Comparison of ENCODE assay signal across 11 cellular contexts in the genomic region with DNA sequence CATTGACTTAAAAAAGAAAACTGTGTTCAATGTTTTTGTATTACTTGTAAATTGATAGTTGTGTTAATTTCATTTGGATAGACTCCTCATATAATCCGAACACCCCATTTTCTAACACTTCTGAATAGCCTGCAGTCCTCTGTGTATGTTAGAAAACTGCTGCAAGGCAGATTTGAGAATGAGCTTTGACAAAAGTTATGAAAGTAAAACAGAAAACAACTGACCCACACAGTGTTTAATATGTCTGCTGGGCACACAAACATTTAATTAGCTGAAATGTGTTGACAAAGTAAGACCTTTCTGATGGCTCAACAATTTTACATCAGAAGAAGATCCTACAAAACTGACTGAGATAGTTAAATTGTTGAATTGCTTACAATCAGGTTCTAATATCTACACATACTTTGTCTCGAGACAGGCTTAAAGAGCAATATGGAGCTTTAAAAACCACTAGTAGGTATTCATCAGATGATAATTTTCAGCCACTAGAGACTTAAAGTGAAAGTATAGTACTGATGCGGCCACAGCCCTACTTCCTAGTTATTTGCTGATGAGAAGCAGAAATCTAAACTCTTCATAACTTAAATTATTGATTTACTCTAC. TPM values are rescaled to one million over a fixed set of nuclear protein-coding genes. Genes with fewer than 3 reads are reported as not detected.
A peak's percentile ranks its signal among the peaks of the same experiment; 100 is the strongest.
DNase-seq lines count a peak whose midpoint lies in the region; ATAC-seq and TF ChIP-seq lines count a peak whose summit lies in the region.
"Had no signal": no experiment of that assay in that cellular context is flagged by ENCODE, and none has a peak within 500 bp of the region (broad histone marks: within the 10 kb centered on the region; RNA-seq: fewer than 3 reads in every experiment).

No MANE protein-coding gene starts in this region.

- no peaks in the 10 kb centered on the region for H3F3A ChIP-seq in DOHH2 (ENCODE audit: control insufficient read depth, insufficient read depth)

- intact Hi-C loops in heart left ventricle (cut with DNase I), result no loop called here

- no peaks in the 10 kb centered on the region for H3K36me3 ChIP-seq in DOHH2 (ENCODE audit: control insufficient read depth, low read length)
- H3K36me3 ChIP-seq in heart left ventricle, result no peaks in the 10 kb centered on the region

- H3K79me2 ChIP-seq in DOHH2 (ENCODE audit: control insufficient read depth, low read length), result no peaks in the 10 kb centered on the region

- TF ChIP-seq CTCF in DOHH2 (IDR thresholded peaks at IDR 0.05; ENCODE audit: low read depth, low read length, poor library complexity, severe bottlenecking) (no peak), heart left ventricle (IDR thresholded peaks at IDR 0.05) (no peak)

- H3K9me2 ChIP-seq in DOHH2 (replicated peaks; ENCODE audit: control insufficient read depth, low read length), result no peaks in the 10 kb centered on the region

- no peaks in the 10 kb centered on the region for H4K20me1 ChIP-seq in DOHH2 (ENCODE audit: control insufficient read depth, insufficient read depth, low read depth, low read length)

- peaks cover 3% of the 10 kb centered on the region for H3K4me1 Mint-ChIP-seq in T-helper 17 cell

- H3K27ac Mint-ChIP-seq in T-helper 17 cell, result no peak overlapping the region

- ATAC-seq in GM19324 (IDR thresholded peaks at IDR 0.05; ENCODE audit: low FRiP score, unreplicated experiment) (peak; percentile 57), HG02678 (IDR thresholded peaks at IDR 0.05; ENCODE audit: unreplicated experiment) (peak; percentile 48), HG03565 (IDR thresholded peaks at IDR 0.05; ENCODE audit: unreplicated experiment) (peak; percentile 82), T-helper 17 cell (no peak), heart left ventricle (no peak)

- H3K4me2 ChIP-seq in DOHH2 (ENCODE audit: low read length), result peak overlapping the region; percentile 53

- H3K4me1 ChIP-seq in DOHH2 (ENCODE audit: control insufficient read depth, low read length) (peaks cover 11% of the 10 kb centered on the region), heart left ventricle (no peaks in the 10 kb centered on the region)

- WGBS in heart left ventricle, 4 donors, result 63 to 74% (median 69%) methylated on average over 3 of the region's 3 CpGs

- DNase-seq in T-helper 17 cell, result no peak
- no peak for DNase-seq in heart left ventricle
- no peak for DNase-seq in NCI-H345 treated with DMSO at 0.1 percent for 48 hours (lab: John Stamatoyannopoulos, UW; ENCODE audit: unreplicated experiment)
- DNase-seq in activated CD4-positive, alpha-beta T cell treated with anti-CD3 and anti-CD28 coated beads, Interleukin-2, amount 50 U/mL, for 4 hours, result no peak
- DNase-seq: mammary epithelial cell, NCI-H1092 treated with DMSO at 0.1 percent for 48 hours had no signal

- H3K27me3 ChIP-seq in DOHH2 (ENCODE audit: control insufficient read depth, low read length) (no peaks in the 10 kb centered on the region), heart left ventricle (peaks cover 0 to 6% (median 0%) of the 10 kb centered on the region in 9 donors)

- no peak for TF ChIP-seq POLR2A in heart left ventricle (IDR thresholded peaks at IDR 0.05)

- H3K4me3 Mint-ChIP-seq in T-helper 17 cell, result no peak overlapping the region

- no peaks in the 10 kb centered on the region for H3K9me3 ChIP-seq in DOHH2 (ENCODE audit: control insufficient read depth, insufficient read depth, low read length)
- no peaks in the 10 kb centered on the region for H3K9me3 ChIP-seq in T-helper 17 cell (ENCODE audit: control insufficient read depth, low read length, poor library complexity, severe bottlenecking)
- H3K9me3 ChIP-seq in heart left ventricle, result no peaks in the 10 kb centered on the region

- H3K4me3 ChIP-seq in DOHH2 (ENCODE audit: low read length), result peak overlapping the region; percentile 46; the same call in 1 of the 2 replicates
- H3K4me3 ChIP-seq in heart left ventricle, result no peak overlapping the region

- no peak overlapping the region for H3K27ac ChIP-seq in DOHH2 (ENCODE audit: low read depth, low read length)
- H3K27ac ChIP-seq in heart left ventricle, result no peak overlapping the region
- H3K27ac ChIP-seq: VCaP had no signal

- no peaks in the 10 kb centered on the region for H3K36me3 Mint-ChIP-seq in T-helper 17 cell (ENCODE audit: low read depth)

- H3K27me3 Mint-ChIP-seq in T-helper 17 cell, result peaks cover 22% of the 10 kb centered on the region

RNA-seq across cellular contexts. Expression of a gene that starts 40.0 kb away (rescaled TPM):
- total RNA-seq in T-helper 17 cell (1 to 10 TPM; 6.4 to 6.9 TPM), heart left ventricle (1 to 10 TPM; 2.8 to 9.0 (median 4.2) TPM)
- polyA plus RNA-seq in heart left ventricle, result 1 to 10 TPM; 3.8 to 8.3 TPM

Comparison
In these comparisons a context has a peak if more than half of its experiments do, and no peak if none do; other contexts are left out.
1. ATAC-seq: peak in GM19324 (single experiment), HG02678 (single experiment) and HG03565 (single experiment); none in T-helper 17 cell (single experiment) and heart left ventricle (0 of 4).